In the genomic region with DNA sequence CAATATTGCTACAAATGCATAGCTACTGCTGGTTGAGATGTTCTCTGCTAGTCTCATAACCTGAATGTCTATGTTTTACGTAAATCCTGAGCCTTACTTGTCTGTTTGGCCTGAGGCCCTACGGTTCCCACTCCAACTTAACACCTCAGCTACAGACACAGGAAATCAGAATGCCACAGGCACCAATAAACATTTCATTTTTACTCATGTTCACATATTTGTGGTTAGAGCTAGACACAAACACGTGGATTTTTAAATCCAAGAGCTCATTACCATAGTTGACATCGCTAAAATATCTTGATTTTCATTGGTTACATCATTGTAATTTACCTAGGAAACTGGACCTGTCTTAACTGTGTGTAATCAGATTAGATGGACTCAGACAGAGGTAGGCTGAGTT, we compare ENCODE assay signal across 1 cellular context.
TF ChIP-seq lines count a peak whose summit lies in the region.

No MANE protein-coding gene starts in this region.

TF ChIP-seq in SK-N-SH, 30 proteins besides CTCF, POLR2A, EP300 and RAD21 (continued from another document):
- no peak for TF ChIP-seq IRF3 (IDR thresholded peaks at IDR 0.05; ENCODE audit: low read depth, low read length)
- no peak for TF ChIP-seq TCF12 (IDR thresholded peaks at IDR 0.05)
- TF ChIP-seq, protein P1, sequence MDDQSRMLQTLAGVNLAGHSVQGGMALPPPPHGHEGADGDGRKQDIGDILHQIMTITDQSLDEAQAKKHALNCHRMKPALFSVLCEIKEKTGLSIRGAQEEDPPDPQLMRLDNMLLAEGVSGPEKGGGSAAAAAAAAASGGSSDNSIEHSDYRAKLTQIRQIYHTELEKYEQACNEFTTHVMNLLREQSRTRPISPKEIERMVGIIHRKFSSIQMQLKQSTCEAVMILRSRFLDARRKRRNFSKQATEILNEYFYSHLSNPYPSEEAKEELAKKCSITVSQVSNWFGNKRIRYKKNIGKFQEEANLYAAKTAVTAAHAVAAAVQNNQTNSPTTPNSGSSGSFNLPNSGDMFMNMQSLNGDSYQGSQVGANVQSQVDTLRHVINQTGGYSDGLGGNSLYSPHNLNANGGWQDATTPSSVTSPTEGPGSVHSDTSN (IDR thresholded peaks at IDR 0.05), result no peak
- TF ChIP-seq JUND (IDR thresholded peaks at IDR 0.05), result no peak
